Comparison of ENCODE assay signal across 9 cellular contexts in the genomic region with DNA sequence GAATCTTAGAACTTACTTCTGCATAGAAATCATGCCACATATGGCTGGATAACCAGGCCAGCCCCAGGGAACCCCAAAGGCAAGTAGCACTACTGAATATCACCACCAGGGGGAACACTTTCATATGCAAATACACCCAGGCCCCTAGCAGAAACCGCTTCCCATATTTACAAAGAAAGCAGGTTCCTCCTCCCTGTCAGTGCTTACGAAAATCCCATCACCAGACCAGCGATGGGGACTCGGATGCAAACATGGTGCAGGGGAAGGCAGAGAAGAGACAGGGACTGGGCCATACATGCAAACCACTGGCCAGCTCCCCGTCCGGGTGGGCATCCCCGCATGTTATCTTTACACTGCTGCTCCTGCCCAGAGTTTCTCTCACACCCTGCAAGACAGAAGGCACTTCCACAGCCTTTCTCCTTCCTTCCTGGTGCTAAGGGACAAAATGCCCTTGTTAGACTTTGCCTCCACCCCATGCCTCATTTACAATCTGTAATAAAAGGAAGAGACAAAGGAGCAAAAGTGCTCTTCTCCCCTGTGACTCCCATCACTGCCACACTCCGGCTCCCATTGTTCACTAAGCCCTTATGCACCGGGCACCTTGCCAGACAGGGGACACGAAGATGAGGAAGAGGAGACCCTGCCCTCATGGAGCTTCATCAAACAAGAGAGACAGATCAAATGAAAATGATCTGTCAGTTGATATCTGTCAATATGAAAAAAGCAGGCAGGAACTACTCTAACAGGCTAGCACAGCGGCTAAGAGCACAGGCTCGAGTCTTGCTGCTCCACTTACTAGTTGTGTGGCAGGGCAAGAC.
DNase-seq lines count a peak whose midpoint lies in the region; ATAC-seq and TF ChIP-seq lines count a peak whose summit lies in the region.
"Had no signal": no experiment of that assay in that cellular context is flagged by ENCODE, and none has a peak within 500 bp of the region (broad histone marks: within the 10 kb centered on the region; RNA-seq: fewer than 3 reads in every experiment).

No MANE protein-coding gene starts in this region.

- intact Hi-C loops in adrenal gland (cut with DNase I) (loop anchor here (5.0 to 10.0 kb wide), 2 partner anchors 52 to 60 kb away; no protein-coding TSS in a partner anchor), left ventricle myocardium inferior (cut with micrococcal nuclease) (loop anchor here (5.0 kb wide), 1 partner anchor 70 kb away; the partner anchor contains the start of gene ZC3H14)

- H3K9me3 ChIP-seq in adrenal gland (replicated peaks in 1 of 3) (no peaks in the 10 kb centered on the region), left ventricle myocardium inferior (replicated peaks) (no peaks in the 10 kb centered on the region)
- H3K9me3 ChIP-seq: BLaER1 had no signal

- peak; percentile 85 for ATAC-seq in HG02610 (IDR thresholded peaks at IDR 0.05; ENCODE audit: unreplicated experiment)

- no peak overlapping the region for H3K4me3 ChIP-seq in adrenal gland
- H3K4me3 ChIP-seq in left ventricle myocardium inferior: no peak overlapping the region
- H3K4me3 ChIP-seq: BLaER1 had no signal

- DNase-seq in NCI-H2081 (lab: John Stamatoyannopoulos, UW) (peak; percentile 75 to 82), NCI-H2081 treated with DMSO at 0.1 percent for 48 hours (lab: John Stamatoyannopoulos, UW) (no peak), NCI-H1048 (lab: John Stamatoyannopoulos, UW) (peak; percentile 26), SKM-1 treated with dmso at 0.1 percent for 144 hours (lab: John Stamatoyannopoulos, UW; ENCODE audit: unreplicated experiment) (peak; percentile 76), adrenal gland (peak; percentile 64 to 87 (median 77)), left ventricle myocardium inferior (no peak), retina (peak; percentile 85)

- H3K36me3 ChIP-seq in adrenal gland (replicated peaks in 1 of 2) (peaks cover 0 to 12% of the 10 kb centered on the region in 2 donors), left ventricle myocardium inferior (peaks cover 53% of the 10 kb centered on the region)
- H3K36me3 ChIP-seq: BLaER1 had no signal

- H3K27ac ChIP-seq in adrenal gland: no peak overlapping the region
- H3K27ac ChIP-seq in left ventricle myocardium inferior (replicated peaks): peak overlapping the region; percentile 82
- H3K27ac ChIP-seq: BLaER1 had no signal

- TF ChIP-seq CTCF in adrenal gland (IDR thresholded peaks at IDR 0.05) (peak; percentile 87 to 97 (median 89)), left ventricle myocardium inferior (IDR thresholded peaks at IDR 0.05; ENCODE audit: borderline replicate concordance) (peak; percentile 95)

- no peaks in the 10 kb centered on the region for H3K27me3 ChIP-seq in adrenal gland
- H3K27me3 ChIP-seq in left ventricle myocardium inferior (ENCODE audit: low read depth): no peaks in the 10 kb centered on the region
- H3K27me3 ChIP-seq: BLaER1 had no signal

- 51 to 60% (median 54%) methylated on average over 11 to 12 of the region's 12 CpGs for WGBS in adrenal gland, 4 donors

- H3K4me1 ChIP-seq in adrenal gland (replicated peaks in 1 of 2) (no peaks in the 10 kb centered on the region), left ventricle myocardium inferior (peaks cover 23% of the 10 kb centered on the region)
- H3K4me1 ChIP-seq: BLaER1 had no signal

- TF ChIP-seq POLR2A in adrenal gland (IDR thresholded peaks at IDR 0.05): no peak

Comparison
In these comparisons a context has a peak if more than half of its experiments do, and no peak if none do; other contexts are left out.
1. DNase-seq: peak in NCI-H2081 (2 of 2), NCI-H1048 (single experiment), SKM-1 treated with dmso at 0.1 percent for 144 hours (single experiment), adrenal gland (7 of 7) and retina (single experiment); none in NCI-H2081 treated with DMSO at 0.1 percent for 48 hours (single experiment) and left ventricle myocardium inferior (single experiment).